Comparison of ENCODE assay signal across 11 cellular contexts in genomic region chr2:196967126-196967525, GRCh38. TPM values are rescaled to one million over a fixed set of nuclear protein-coding genes. Genes with fewer than 3 reads are reported as not detected.
DNase-seq lines count a peak whose midpoint lies in the region; ATAC-seq and TF ChIP-seq lines count a peak whose summit lies in the region.
"Had no signal": no experiment of that assay in that cellular context is flagged by ENCODE, and none has a peak within 500 bp of the region (broad histone marks: within the 10 kb centered on the region; RNA-seq: fewer than 3 reads in every experiment).

No MANE protein-coding gene starts in this region.

- no peak for TF ChIP-seq POLR2A in erythroblast (IDR thresholded peaks at IDR 0.05; ENCODE audit: low read length)

- H3K36me3 ChIP-seq in skeletal muscle satellite cell (ENCODE audit: insufficient read depth, low read length), result no peaks in the 10 kb centered on the region

- CTCF ChIA-PET in HEK293T (lab: Yijun Ruan, JAX), result no interaction called here

- H3K9ac ChIP-seq in skeletal muscle satellite cell (ENCODE audit: low read depth, low read length), result peak overlapping the region; percentile 66

- H3K4me3 ChIP-seq in choroid plexus epithelial cell (ENCODE audit: low read depth, low read length) (peak overlapping the region; percentile 50), skeletal muscle satellite cell (ENCODE audit: low read length) (peak overlapping the region; percentile 50)

- no peaks in the 10 kb centered on the region for H3K9me3 ChIP-seq in skeletal muscle satellite cell (replicated peaks; ENCODE audit: low read length)

- H3K27me3 ChIP-seq in skeletal muscle satellite cell (ENCODE audit: control insufficient read depth, insufficient read depth, low read length), result no peaks in the 10 kb centered on the region

- H3K4me1 ChIP-seq in skeletal muscle satellite cell (ENCODE audit: control insufficient read depth, insufficient read depth, low read length), result peaks cover 20% of the 10 kb centered on the region

- H3K4me2 ChIP-seq in skeletal muscle satellite cell (ENCODE audit: low read length), result peak overlapping the region; percentile 77

- DNase-seq in HEK293T (ENCODE audit: extremely low spot score), result peak; percentile 24
- peak; percentile 70 for DNase-seq in choroid plexus epithelial cell (ENCODE audit: low read depth)
- DNase-seq in iris pigment epithelial cell (ENCODE audit: low read depth), result peak; percentile 69
- DNase-seq in erythroblast (lab: John Stamatoyannopoulos, UW), result no peak
- DNase-seq in NCI-H1417 treated with DMSO at 0.1 percent for 48 hours (lab: John Stamatoyannopoulos, UW), result no peak
- DNase-seq: NCI-H226; stimulated activated CD4-positive, alpha-beta T cell treated with anti-CD3 and anti-CD28 coated beads, Interleukin-2, amount 100 ng/mL, for 48 hours had no signal

- ATAC-seq in GM18520 (IDR thresholded peaks at IDR 0.05; ENCODE audit: unreplicated experiment), result no peak
- ATAC-seq in HG02981 (IDR thresholded peaks at IDR 0.05; ENCODE audit: unreplicated experiment), result no peak
- ATAC-seq: activated naive CD4-positive, alpha-beta T cell treated with anti-CD3 and anti-CD28 coated beads, Interleukin-2, amount 50 U/mL, for 72 hours had no signal

- POLR2A ChIA-PET in HEK293T (lab: Yijun Ruan, JAX), result no interaction called here

- no peak for TF ChIP-seq CTCF in choroid plexus epithelial cell (conservative IDR thresholded peaks at IDR 0.05; ENCODE audit: low read depth, low read length)

TF ChIP-seq in HEK293T, 16 proteins besides CTCF, POLR2A, EP300 and RAD21:
- no peak for TF ChIP-seq SP1 (IDR thresholded peaks at IDR 0.05)
- no peak for TF ChIP-seq FOXK2 (IDR thresholded peaks at IDR 0.05)
- no peak for TF ChIP-seq FOXM1 (IDR thresholded peaks at IDR 0.05; ENCODE audit: borderline replicate concordance)
- TF ChIP-seq LEF1 (IDR thresholded peaks at IDR 0.05; ENCODE audit: borderline replicate concordance), result no peak
- no peak for TF ChIP-seq FOXA1 (IDR thresholded peaks at IDR 0.05)
- TF ChIP-seq PKNOX1 (IDR thresholded peaks at IDR 0.05), result peak; percentile 58
- no peak for TF ChIP-seq ZNF384 (IDR thresholded peaks at IDR 0.05)

RNA-seq across cellular contexts. Expression of gene PGAP1, which starts 40.6 kb away (rescaled TPM):
- total RNA-seq in skeletal muscle satellite cell (2012; rRNA removed), result 3.1 and 3.3 TPM in 2 replicates

Comparison
In these comparisons a context has a peak if more than half of its experiments do, and no peak if none do; other contexts are left out.
1. DNase-seq: peak in HEK293T (single experiment), choroid plexus epithelial cell (single experiment) and iris pigment epithelial cell (single experiment); none in erythroblast (0 of 2) and NCI-H1417 treated with DMSO at 0.1 percent for 48 hours (single experiment).